ENCODE assay signal across 8 cellular contexts in genomic region chr5:140565024-140565779, GRCh38. TPM values are rescaled to one million over a fixed set of nuclear protein-coding genes. Genes with fewer than 3 reads are reported as not detected.
A peak's percentile ranks its signal among the peaks of the same experiment; 100 is the strongest.
DNase-seq lines count a peak whose midpoint lies in the region; ATAC-seq and TF ChIP-seq lines count a peak whose summit lies in the region.

No MANE protein-coding gene starts in this region.

- no peak for ATAC-seq in heart left ventricle
- ATAC-seq in left ventricle myocardium superior, result no peak
- peak; percentile 0 for ATAC-seq in T-helper 17 cell
- ATAC-seq in gastroesophageal sphincter, result no peak

- H3K4me3 Mint-ChIP-seq in T-helper 17 cell, result peak overlapping the region; percentile 95

- peaks cover 13% of the 10 kb centered on the region for H3K36me3 Mint-ChIP-seq in T-helper 17 cell (ENCODE audit: low read depth)

- peak overlapping the region; percentile 57 to 89 (median 76) for H3K4me3 ChIP-seq in heart left ventricle
- peak overlapping the region; percentile 57 to 72 for H3K4me3 ChIP-seq in gastroesophageal sphincter
- peak overlapping the region; percentile 95 to 99 (median 98) for H3K4me3 ChIP-seq in skeletal muscle tissue (ENCODE audit: low read length in 3 of 3)

- no peak for TF ChIP-seq EP300 in gastroesophageal sphincter (IDR thresholded peaks at IDR 0.05)

- H3K9me3 ChIP-seq in heart left ventricle (no peaks in the 10 kb centered on the region), T-helper 17 cell (ENCODE audit: control insufficient read depth, low read length, poor library complexity, severe bottlenecking) (no peaks in the 10 kb centered on the region), gastroesophageal sphincter (no peaks in the 10 kb centered on the region), skeletal muscle tissue (ENCODE audit: control insufficient read depth in 3 of 3, low read length in 3 of 3) (no peaks in the 10 kb centered on the region)

- peak overlapping the region; percentile 99 for H3K27ac Mint-ChIP-seq in T-helper 17 cell

- DNase-seq in heart left ventricle (no peak), left ventricle myocardium superior (no peak), T-helper 17 cell (no peak), NK-92 (lab: John Stamatoyannopoulos, UW; ENCODE audit: unreplicated experiment) (no peak), putamen (ENCODE audit: low spot score) (no peak)
- DNase-seq in activated CD4-positive, CD25-positive, alpha-beta regulatory T cell (lab: John Stamatoyannopoulos, UW), result no peak

- H3K27me3 Mint-ChIP-seq in T-helper 17 cell, result no peaks in the 10 kb centered on the region

- no peak for TF ChIP-seq CTCF in heart left ventricle (IDR thresholded peaks at IDR 0.05)
- TF ChIP-seq CTCF in gastroesophageal sphincter (IDR thresholded peaks at IDR 0.05), result no peak

- peaks cover 49% of the 10 kb centered on the region for H3K4me1 Mint-ChIP-seq in T-helper 17 cell

- TF ChIP-seq POLR2A in heart left ventricle (IDR thresholded peaks at IDR 0.05), result no peak
- no peak for TF ChIP-seq POLR2A in gastroesophageal sphincter (IDR thresholded peaks at IDR 0.05)

- H3K27me3 ChIP-seq in heart left ventricle, result no peaks in the 10 kb centered on the region
- no peaks in the 10 kb centered on the region for H3K27me3 ChIP-seq in gastroesophageal sphincter
- no peaks in the 10 kb centered on the region for H3K27me3 ChIP-seq in skeletal muscle tissue (ENCODE audit: control insufficient read depth in 3 of 3, insufficient read depth in 3 of 3, low read length in 3 of 3)

- H3K27ac ChIP-seq in heart left ventricle (peak overlapping the region; percentile 90 to 97 (median 94)), gastroesophageal sphincter (peak overlapping the region; percentile 80 to 95 (median 89)), skeletal muscle tissue (ENCODE audit: low read depth, low read length) (peak overlapping the region; percentile 97)

- peaks cover 13 to 72% (median 53%) of the 10 kb centered on the region in 12 donors for H3K4me1 ChIP-seq in heart left ventricle
- H3K4me1 ChIP-seq in gastroesophageal sphincter, result peaks cover 0 to 78% (median 36%) of the 10 kb centered on the region in 3 donors
- peaks cover 72 to 82% (median 76%) of the 10 kb centered on the region in 3 donors for H3K4me1 ChIP-seq in skeletal muscle tissue (ENCODE audit: control insufficient read depth in 3 of 3, insufficient read depth in 3 of 3, low read length in 3 of 3)

- H3K9ac ChIP-seq in skeletal muscle tissue (ENCODE audit: low read depth in 1 of 3, low read length in 3 of 3), result peak overlapping the region; percentile 95 to 98 (median 97)

- intact Hi-C loops in heart left ventricle (cut with DNase I), result loop anchor here in 6 of 10 donors (2.0 to 10.0 kb wide), 4 partner anchors 68 to 140 kb away; partner anchors contain the start of genes TMCO6 (in 5 of the 6), CD14 (in 1 of the 6) and ZMAT2 (in 1 of the 6)
- intact Hi-C loops in left ventricle myocardium superior (cut with micrococcal nuclease), result no loop called here

- H3K36me3 ChIP-seq in heart left ventricle (peaks cover 0 to 47% (median 36%) of the 10 kb centered on the region in 9 donors), gastroesophageal sphincter (peaks cover 0 to 60% of the 10 kb centered on the region in 2 donors), skeletal muscle tissue (ENCODE audit: control insufficient read depth in 3 of 3, insufficient read depth in 3 of 3, low read length in 3 of 3) (peaks cover 30 to 41% (median 41%) of the 10 kb centered on the region in 3 donors)

- WGBS in heart left ventricle, 4 donors, result 4 to 8% (median 7%) methylated on average over 13 of the region's 13 CpGs
- WGBS in gastroesophageal sphincter (ENCODE audit: low coverage in 1 of 2), 2 donors, result 4 to 9% methylated on average over 12 of the region's 13 CpGs

RNA-seq across cellular contexts. Expression of gene SLC35A4, which starts 0.6 kb away (rescaled TPM):
- total RNA-seq in heart left ventricle (10 to 100 TPM; 55.5 to 92.1 (median 75.9) TPM), left ventricle myocardium superior (77.5 TPM), T-helper 17 cell (10 to 100 TPM; 43.2 to 45.0 TPM), gastroesophageal sphincter (10 to 100 TPM; 24.5 to 52.0 (median 32.7) TPM), skeletal muscle tissue (7.3 TPM)
- 100 to 1,000 TPM in 1 of 2 donors, 10 to 100 TPM in 1; 39.2 to 118 TPM for polyA plus RNA-seq in heart left ventricle

RNA-seq across cellular contexts. Expression of gene APBB3, which starts 0.8 kb away (rescaled TPM):
- total RNA-seq in heart left ventricle (10 to 100 TPM in 5 of 9 donors, 1 to 10 TPM in 4; 3.6 to 23.1 (median 11.4) TPM), left ventricle myocardium superior (13.3 TPM), T-helper 17 cell (10 to 100 TPM; 47.5 to 59.0 TPM), gastroesophageal sphincter (10 to 100 TPM in 3 of 4 donors, 1 to 10 TPM in 1; 9.7 to 25.1 (median 17.5) TPM), skeletal muscle tissue (7.3 TPM)
- polyA plus RNA-seq in heart left ventricle, result 10 to 100 TPM in 1 of 2 donors, 1 to 10 TPM in 1; 4.9 to 14.7 TPM

RNA-seq across cellular contexts. Expression of gene SRA1, which starts 7.9 kb away (rescaled TPM):
- total RNA-seq in heart left ventricle, result 10 to 100 TPM; 22.4 to 38.1 (median 28.1) TPM
- 10 to 100 TPM; 32.1 to 36.5 TPM for polyA plus RNA-seq in heart left ventricle
- 27.4 TPM for total RNA-seq in left ventricle myocardium superior
- total RNA-seq in T-helper 17 cell, result 10 to 100 TPM; 29.9 to 33.2 TPM
- 10 to 100 TPM; 17.5 to 29.4 (median 23.2) TPM for total RNA-seq in gastroesophageal sphincter
- total RNA-seq in skeletal muscle tissue, result 15.1 TPM

RNA-seq across cellular contexts. Expression of gene EIF4EBP3, which starts 17.7 kb away (rescaled TPM):
- total RNA-seq in heart left ventricle, result 10 to 100 TPM in 6 of 9 donors, 1 to 10 TPM in 3; 4.7 to 34.9 (median 14.6) TPM
- 10 to 100 TPM in 1 of 2 donors, 1 to 10 TPM in 1; 8.5 to 33.3 TPM for polyA plus RNA-seq in heart left ventricle
- total RNA-seq in left ventricle myocardium superior, result 18.2 TPM
- total RNA-seq in T-helper 17 cell, result 10 to 100 TPM in 1 of 2 donors, 1 to 10 TPM in 1; 9.1 to 14.0 TPM
- 10 to 100 TPM in 2 of 4 donors, 1 to 10 TPM in 2; 1.8 to 21.5 (median 11.2) TPM for total RNA-seq in gastroesophageal sphincter
- not detected for total RNA-seq in skeletal muscle tissue
